Comparison of ENCODE assay signal across 8 cellular contexts in genomic region chr12:53053223-53054111, GRCh38. TPM values are rescaled to one million over a fixed set of nuclear protein-coding genes. Genes with fewer than 3 reads are reported as not detected.
DNase-seq lines count a peak whose midpoint lies in the region; ATAC-seq and TF ChIP-seq lines count a peak whose summit lies in the region.

No MANE protein-coding gene starts in this region.

- intact Hi-C loops in activated CD4-positive, alpha-beta T cell treated with anti-CD3 and anti-CD28 coated beads for 36 hours (cut with DNase I, micrococcal nuclease) = loop anchor here (1.0 to 2.0 kb wide), 5 partner anchors 25 to 127 kb away; partner anchors contain the start of genes SPRYD3 (in 2 of the 2), CSAD (in 1 of the 2), EIF4B (in 1 of the 2) and ZNF740 (in 1 of the 2)
- intact Hi-C loops in dendritic cell treated with granulocyte-macrophage colony-stimulating factor and Interleukin-4, amounts not matched to agents 40 ng/mL and 50 ng/mL, for 4 days (cut with micrococcal nuclease) = no loop called here
- intact Hi-C loops in left lung (cut with DNase I) = no loop called here

- DNase-seq in G401 (ENCODE audit: low spot score) = peak; percentile 65
- peak; percentile 67 for DNase-seq in NCI-H1105 treated with DMSO at 0.1 percent for 48 hours (lab: John Stamatoyannopoulos, UW)
- DNase-seq in activated CD4-positive, alpha-beta T cell treated with anti-CD3 and anti-CD28 coated beads for 36 hours = peak; percentile 73
- DNase-seq in left lung = no peak
- DNase-seq in stimulated activated CD4-positive, alpha-beta T cell treated with anti-CD3 and anti-CD28 coated beads, Interleukin-4, amount 100 ng/mL, for 24 hours = peak; percentile 61
- no peak for DNase-seq in hepatic stellate cell (ENCODE audit: low spot score)

- H3K4me3 Mint-ChIP-seq in activated CD4-positive, alpha-beta T cell treated with anti-CD3 and anti-CD28 coated beads for 36 hours = peak overlapping the region; percentile 86
- peak overlapping the region; percentile 87 for H3K4me3 Mint-ChIP-seq in dendritic cell treated with granulocyte-macrophage colony-stimulating factor and Interleukin-4, amounts not matched to agents 40 ng/mL and 50 ng/mL, for 4 days

- no peaks in the 10 kb centered on the region for H3K36me3 Mint-ChIP-seq in activated CD4-positive, alpha-beta T cell treated with anti-CD3 and anti-CD28 coated beads for 36 hours (ENCODE audit: low read depth)
- no peaks in the 10 kb centered on the region for H3K36me3 Mint-ChIP-seq in dendritic cell treated with granulocyte-macrophage colony-stimulating factor and Interleukin-4, amounts not matched to agents 40 ng/mL and 50 ng/mL, for 4 days (ENCODE audit: low read depth)

- ATAC-seq in activated CD4-positive, alpha-beta T cell treated with anti-CD3 and anti-CD28 coated beads for 36 hours = peak; percentile 18
- peak; percentile 46 for ATAC-seq in left lung
- no peak for ATAC-seq in GM21447 (IDR thresholded peaks at IDR 0.05; ENCODE audit: unreplicated experiment)

- H3K27ac Mint-ChIP-seq in activated CD4-positive, alpha-beta T cell treated with anti-CD3 and anti-CD28 coated beads for 36 hours = peak overlapping the region; percentile 84
- H3K27ac Mint-ChIP-seq in dendritic cell treated with granulocyte-macrophage colony-stimulating factor and Interleukin-4, amounts not matched to agents 40 ng/mL and 50 ng/mL, for 4 days = peak overlapping the region; percentile 64

- H3K27me3 Mint-ChIP-seq in activated CD4-positive, alpha-beta T cell treated with anti-CD3 and anti-CD28 coated beads for 36 hours = no peaks in the 10 kb centered on the region
- H3K27me3 Mint-ChIP-seq in dendritic cell treated with granulocyte-macrophage colony-stimulating factor and Interleukin-4, amounts not matched to agents 40 ng/mL and 50 ng/mL, for 4 days = peaks cover 35% of the 10 kb centered on the region

- H3K4me3 ChIP-seq in left lung = peak overlapping the region; percentile 33 to 68

- H3K4me1 Mint-ChIP-seq in activated CD4-positive, alpha-beta T cell treated with anti-CD3 and anti-CD28 coated beads for 36 hours = peaks cover 22% of the 10 kb centered on the region
- H3K4me1 Mint-ChIP-seq in dendritic cell treated with granulocyte-macrophage colony-stimulating factor and Interleukin-4, amounts not matched to agents 40 ng/mL and 50 ng/mL, for 4 days (ENCODE audit: low read depth) = peaks cover 26% of the 10 kb centered on the region

- no peaks in the 10 kb centered on the region for H3K9me3 ChIP-seq in left lung

- H3K4me1 ChIP-seq in left lung = peaks cover 45 to 54% of the 10 kb centered on the region in 2 donors

- in situ Hi-C loops in G401 (cut with HindIII; ENCODE audit: low sequenced_read_pairs) = no loop called here

- POLR2A ChIA-PET in activated CD4-positive, alpha-beta T cell treated with anti-CD3 and anti-CD28 coated beads for 36 hours (lab: Charles Lee) = interaction anchor here (1.0 kb wide), 1 partner anchor 47 kb away, joined by 6 read pairs; the partner anchor contains the start of gene EIF4B

- CTCF ChIA-PET in activated CD4-positive, alpha-beta T cell treated with anti-CD3 and anti-CD28 coated beads for 36 hours (lab: Charles Lee) = interaction anchor here (0.5 to 3.7 kb wide), 13 partner anchors 8 to 128 kb away, joined by 3 to 24 read pairs (median 4); partner anchors contain the start of genes EIF4B and IGFBP6

- peak; percentile 37 to 71 for TF ChIP-seq CTCF in left lung (IDR thresholded peaks at IDR 0.05)

- no peaks in the 10 kb centered on the region for H3K9me3 Mint-ChIP-seq in activated CD4-positive, alpha-beta T cell treated with anti-CD3 and anti-CD28 coated beads for 36 hours (ENCODE audit: low read depth)
- H3K9me3 Mint-ChIP-seq in dendritic cell treated with granulocyte-macrophage colony-stimulating factor and Interleukin-4, amounts not matched to agents 40 ng/mL and 50 ng/mL, for 4 days = no peaks in the 10 kb centered on the region

- no peaks in the 10 kb centered on the region for H3K27me3 ChIP-seq in left lung

- H3K36me3 ChIP-seq in left lung = peaks cover 0 to 32% of the 10 kb centered on the region in 2 donors

- H3K27ac ChIP-seq in left lung = peak overlapping the region; percentile 57 to 96

RNA-seq across cellular contexts. Expression of gene TNS2, which starts 3.6 kb away (rescaled TPM):
- total RNA-seq in G401 (2014; rRNA removed; shearing (Covaris generic)) = 13.7 and 21.0 TPM in 2 replicates
- total RNA-seq in activated CD4-positive, alpha-beta T cell treated with anti-CD3 and anti-CD28 coated beads for 36 hours = 1 to 10 TPM in 1 of 2 experiments, under 1 TPM in 1; 0.77 to 2.4 TPM
- 100 to 1,000 TPM; 112 to 129 TPM for total RNA-seq in left lung

RNA-seq across cellular contexts. Expression of gene SPRYD3, which starts 25.7 kb away (rescaled TPM):
- total RNA-seq in G401 (2014; rRNA removed; shearing (Covaris generic)) = 16.7 and 21.4 TPM in 2 replicates
- 10 to 100 TPM; 13.7 to 18.2 TPM for total RNA-seq in activated CD4-positive, alpha-beta T cell treated with anti-CD3 and anti-CD28 coated beads for 36 hours
- total RNA-seq in left lung = 10 to 100 TPM; 36.4 to 41.4 TPM

RNA-seq across cellular contexts. Expression of gene IGFBP6, which starts 44.0 kb away (rescaled TPM):
- 29.3 and 50.2 TPM in 2 replicates for total RNA-seq in G401 (2014; rRNA removed; shearing (Covaris generic))
- 1 to 10 TPM; 1.3 to 2.4 TPM for total RNA-seq in activated CD4-positive, alpha-beta T cell treated with anti-CD3 and anti-CD28 coated beads for 36 hours
- 10 to 100 TPM; 25.4 to 29.1 TPM for total RNA-seq in left lung

RNA-seq across cellular contexts. Expression of gene EIF4B, which starts 47.2 kb away (rescaled TPM):
- total RNA-seq in G401 (2014; rRNA removed; shearing (Covaris generic)) = 1,115 and 1,229 TPM in 2 replicates
- 100 to 1,000 TPM; 698 to 781 TPM for total RNA-seq in activated CD4-positive, alpha-beta T cell treated with anti-CD3 and anti-CD28 coated beads for 36 hours
- total RNA-seq in left lung = 100 to 1,000 TPM; 326 to 378 TPM

RNA-seq across cellular contexts. Expression of gene SOAT2, which starts 49.8 kb away (rescaled TPM):
- total RNA-seq in G401 (2014; rRNA removed; shearing (Covaris generic)) = not detected in 2 replicates
- under 1 TPM; 0.57 to 0.79 TPM for total RNA-seq in activated CD4-positive, alpha-beta T cell treated with anti-CD3 and anti-CD28 coated beads for 36 hours
- total RNA-seq in left lung = not detected

Comparison
In these comparisons a context has a peak if more than half of its experiments do, and no peak if none do; other contexts are left out.
1. DNase-seq: peak in G401 (single experiment), NCI-H1105 treated with DMSO at 0.1 percent for 48 hours (single experiment), activated CD4-positive, alpha-beta T cell treated with anti-CD3 and anti-CD28 coated beads for 36 hours (single experiment) and stimulated activated CD4-positive, alpha-beta T cell treated with anti-CD3 and anti-CD28 coated beads, Interleukin-4, amount 100 ng/mL, for 24 hours (single experiment); none in left lung (0 of 2) and hepatic stellate cell (single experiment).
2. intact Hi-C loops: an anchor here in activated CD4-positive, alpha-beta T cell treated with anti-CD3 and anti-CD28 coated beads for 36 hours (1.0 to 2.0 kb wide); none called in dendritic cell treated with granulocyte-macrophage colony-stimulating factor and Interleukin-4, amounts not matched to agents 40 ng/mL and 50 ng/mL, for 4 days and left lung.